Comparison of ENCODE assay signal across 18 cellular contexts in the genomic region with DNA sequence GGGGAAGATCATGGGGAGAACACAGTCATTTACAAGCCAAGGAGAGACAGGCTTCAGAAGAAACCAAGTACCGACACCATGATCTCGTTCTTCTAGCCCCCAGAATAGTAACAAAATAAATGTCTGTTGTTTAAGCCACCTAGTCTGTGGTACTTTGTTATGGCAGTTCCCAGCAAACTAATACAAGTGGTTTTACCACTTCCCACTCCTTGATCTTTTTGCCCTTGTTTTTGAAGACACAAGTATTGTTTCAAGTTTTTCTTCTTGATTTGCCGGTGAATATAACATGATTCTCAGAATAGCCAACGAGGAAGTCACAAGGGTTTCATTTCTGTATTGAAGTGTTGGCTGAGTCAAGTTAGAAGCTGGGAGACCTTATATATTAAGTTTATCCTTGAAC.
DNase-seq lines count a peak whose midpoint lies in the region; ATAC-seq lines count a peak whose summit lies in the region.
"Had no signal": no experiment of that assay in that cellular context is flagged by ENCODE, and none has a peak within 500 bp of the region (broad histone marks: within the 10 kb centered on the region; RNA-seq: fewer than 3 reads in every experiment).

No MANE protein-coding gene starts in this region.

- H3K27ac Mint-ChIP-seq in activated CD4-positive, alpha-beta T cell treated with anti-CD3 and anti-CD28 coated beads, Interleukin-2, amount 10 ng/mL, durations not matched to agents 7 days and 5 days: no peak overlapping the region
- H3K27ac Mint-ChIP-seq: activated naive CD8-positive, alpha-beta T cell treated with anti-CD3 and anti-CD28 coated beads, Interleukin-2, amount 10 ng/mL, durations not matched to agents 7 days and 5 days; H9 had no signal

- H3K27ac ChIP-seq in BLaER1 treated with 17β-estradiol and CSF1 and Interleukin-3, amounts not matched to agents 10 nM and 100 nM: peak overlapping the region in 2 of 11 experiments; percentile 48 to 61; a peak in 3 of 22 replicates
- H3K27ac ChIP-seq in SJCRH30: no peak overlapping the region
- H3K27ac ChIP-seq: parathyroid adenoma had no signal

- H3K9ac ChIP-seq in BLaER1 treated with 17β-estradiol and CSF1 and Interleukin-3, amounts not matched to agents 10 nM and 100 nM: peak overlapping the region in 1 of 11 experiments; percentile 7; a peak in 1 of 22 replicates
- H3K9ac ChIP-seq: parathyroid adenoma had no signal

- peaks cover 0 to 38% (median 5%) of the 10 kb centered on the region in 10 experiments; a peak in 9 of 20 replicates for H3K4me1 ChIP-seq in BLaER1 treated with 17β-estradiol and CSF1 and Interleukin-3, amounts not matched to agents 10 nM and 100 nM
- no peaks in the 10 kb centered on the region for H3K4me1 ChIP-seq in SJCRH30
- H3K4me1 ChIP-seq: parathyroid adenoma had no signal

- H3K4me3 ChIP-seq in BLaER1 treated with 17β-estradiol and CSF1 and Interleukin-3, amounts not matched to agents 10 nM and 100 nM: no peak overlapping the region
- H3K4me3 ChIP-seq in SJCRH30: no peak overlapping the region
- H3K4me3 ChIP-seq: mucosa of descending colon had no signal

- ATAC-seq in GM19351 (IDR thresholded peaks at IDR 0.05; ENCODE audit: unreplicated experiment) (peak; percentile 58), HG02588 (IDR thresholded peaks at IDR 0.05; ENCODE audit: unreplicated experiment) (peak; percentile 51), HG03378 (IDR thresholded peaks at IDR 0.05; ENCODE audit: unreplicated experiment) (peak; percentile 76)
- ATAC-seq: mucosa of descending colon had no signal

- H3K9me3 ChIP-seq in BLaER1 treated with 17β-estradiol and CSF1 and Interleukin-3, amounts not matched to agents 10 nM and 100 nM (replicated peaks in 1 of 11): peaks cover 0 to 6% (median 5%) of the 10 kb centered on the region in 11 experiments; a peak in 15 of 22 replicates
- H3K9me3 ChIP-seq in SJCRH30 (replicated peaks): no peaks in the 10 kb centered on the region
- H3K9me3 ChIP-seq: mucosa of descending colon had no signal

- H3K27me3 ChIP-seq in BLaER1 treated with 17β-estradiol and CSF1 and Interleukin-3, amounts not matched to agents 10 nM and 100 nM: no peaks in the 10 kb centered on the region
- no peaks in the 10 kb centered on the region for H3K27me3 ChIP-seq in SJCRH30

- peaks cover 10% of the 10 kb centered on the region for H3K9me3 Mint-ChIP-seq in activated CD4-positive, alpha-beta T cell treated with anti-CD3 and anti-CD28 coated beads, Interleukin-2, amount 10 ng/mL, durations not matched to agents 7 days and 5 days

- no peaks in the 10 kb centered on the region for H3K36me3 ChIP-seq in BLaER1 treated with 17β-estradiol and CSF1 and Interleukin-3, amounts not matched to agents 10 nM and 100 nM
- H3K36me3 ChIP-seq in SJCRH30: no peaks in the 10 kb centered on the region

- DNase-seq in SJCRH30 (no peak), NCI-H1092 treated with DMSO at 0.1 percent for 48 hours (lab: John Stamatoyannopoulos, UW) (no peak)
- no peak for DNase-seq in activated CD4-positive, alpha-beta T cell treated with anti-CD3 and anti-CD28 coated beads for 48 hours
- DNase-seq in activated CD4-positive, alpha-beta T cell treated with anti-CD3 and anti-CD28 coated beads, Interleukin-2, amount 10 ng/mL, durations not matched to agents 7 days and 5 days: no peak
- DNase-seq: activated naive CD8-positive, alpha-beta T cell treated with anti-CD3 and anti-CD28 coated beads, Interleukin-2, amount 10 ng/mL, durations not matched to agents 7 days and 5 days; Calu3; H9; mucosa of descending colon; NCI-H1105; NCI-H526; SHP77; stimulated activated CD8-positive, alpha-beta memory T cell treated with anti-CD3 and anti-CD28 coated beads, Interleukin-4, amount 100 ng/mL, for 48 hours had no signal

- no peaks in the 10 kb centered on the region for H3K27me3 Mint-ChIP-seq in activated CD4-positive, alpha-beta T cell treated with anti-CD3 and anti-CD28 coated beads, Interleukin-2, amount 10 ng/mL, durations not matched to agents 7 days and 5 days
- H3K27me3 Mint-ChIP-seq: activated naive CD8-positive, alpha-beta T cell treated with anti-CD3 and anti-CD28 coated beads, Interleukin-2, amount 10 ng/mL, durations not matched to agents 7 days and 5 days; central memory CD8-positive, alpha-beta T cell had no signal

- POLR2A ChIA-PET in activated CD4-positive, alpha-beta T cell treated with anti-CD3 and anti-CD28 coated beads, Interleukin-2, amount 10 ng/mL, durations not matched to agents 7 days and 5 days (lab: Charles Lee): no interaction called here

- H4K20me1 ChIP-seq in BLaER1 treated with 17β-estradiol and CSF1 and Interleukin-3, amounts not matched to agents 10 nM and 100 nM: no peaks in the 10 kb centered on the region

- no peaks in the 10 kb centered on the region for H3K4me1 Mint-ChIP-seq in activated CD4-positive, alpha-beta T cell treated with anti-CD3 and anti-CD28 coated beads, Interleukin-2, amount 10 ng/mL, durations not matched to agents 7 days and 5 days
- H3K4me1 Mint-ChIP-seq: activated naive CD8-positive, alpha-beta T cell treated with anti-CD3 and anti-CD28 coated beads, Interleukin-2, amount 10 ng/mL, durations not matched to agents 7 days and 5 days; central memory CD8-positive, alpha-beta T cell had no signal

- H3K4me2 ChIP-seq in BLaER1 treated with 17β-estradiol and CSF1 and Interleukin-3, amounts not matched to agents 10 nM and 100 nM: peak overlapping the region; percentile 13 to 74 (median 36); a peak in 15 of 22 replicates

- no peak overlapping the region for H3K4me3 Mint-ChIP-seq in activated CD4-positive, alpha-beta T cell treated with anti-CD3 and anti-CD28 coated beads, Interleukin-2, amount 10 ng/mL, durations not matched to agents 7 days and 5 days
- H3K4me3 Mint-ChIP-seq: activated naive CD8-positive, alpha-beta T cell treated with anti-CD3 and anti-CD28 coated beads, Interleukin-2, amount 10 ng/mL, durations not matched to agents 7 days and 5 days; central memory CD8-positive, alpha-beta T cell; H9 had no signal

- no peaks in the 10 kb centered on the region for H3K36me3 Mint-ChIP-seq in activated CD4-positive, alpha-beta T cell treated with anti-CD3 and anti-CD28 coated beads, Interleukin-2, amount 10 ng/mL, durations not matched to agents 7 days and 5 days (ENCODE audit: low read depth)
- H3K36me3 Mint-ChIP-seq: activated naive CD8-positive, alpha-beta T cell treated with anti-CD3 and anti-CD28 coated beads, Interleukin-2, amount 10 ng/mL, durations not matched to agents 7 days and 5 days had no signal

- CTCF ChIA-PET in activated CD4-positive, alpha-beta T cell treated with anti-CD3 and anti-CD28 coated beads, Interleukin-2, amount 10 ng/mL, durations not matched to agents 7 days and 5 days (lab: Charles Lee): no interaction called here
